In the genomic region with DNA sequence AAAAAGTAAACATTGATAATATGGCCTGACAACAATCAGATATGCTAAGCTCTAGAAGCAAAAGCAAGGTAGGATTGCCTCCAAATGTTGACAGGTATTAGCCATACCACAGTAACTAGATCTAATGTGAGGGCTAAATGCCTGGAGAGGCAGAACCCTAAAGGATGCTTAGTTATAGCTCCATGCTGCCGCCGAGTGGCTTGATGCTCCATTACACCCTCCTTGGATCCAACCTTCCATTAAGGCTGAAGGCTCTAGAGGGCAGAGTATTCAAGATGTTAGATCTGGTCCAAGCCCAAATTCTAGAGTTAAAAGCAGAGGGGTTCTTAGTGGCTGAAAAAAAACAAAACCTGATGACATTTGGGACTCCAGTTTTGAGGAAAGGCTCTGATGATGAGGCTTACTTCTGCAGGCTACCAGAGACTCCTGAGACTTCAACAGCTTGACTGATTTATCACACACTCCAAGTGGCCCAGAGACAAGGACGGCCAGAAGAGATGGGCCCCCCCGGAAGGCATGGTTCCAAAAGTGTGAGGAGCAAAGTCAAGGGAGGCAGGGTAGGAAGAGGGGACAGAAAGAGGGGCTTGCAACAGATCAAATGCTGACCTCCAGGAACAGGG, we compare ENCODE assay signal across 1 cellular context.
TF ChIP-seq lines count a peak whose summit lies in the region.

No MANE protein-coding gene starts in this region.

TF ChIP-seq in HepG2, 621 proteins besides CTCF, POLR2A, EP300 and RAD21 (continued from another document and continues in another):
- TF ChIP-seq, protein P1, sequence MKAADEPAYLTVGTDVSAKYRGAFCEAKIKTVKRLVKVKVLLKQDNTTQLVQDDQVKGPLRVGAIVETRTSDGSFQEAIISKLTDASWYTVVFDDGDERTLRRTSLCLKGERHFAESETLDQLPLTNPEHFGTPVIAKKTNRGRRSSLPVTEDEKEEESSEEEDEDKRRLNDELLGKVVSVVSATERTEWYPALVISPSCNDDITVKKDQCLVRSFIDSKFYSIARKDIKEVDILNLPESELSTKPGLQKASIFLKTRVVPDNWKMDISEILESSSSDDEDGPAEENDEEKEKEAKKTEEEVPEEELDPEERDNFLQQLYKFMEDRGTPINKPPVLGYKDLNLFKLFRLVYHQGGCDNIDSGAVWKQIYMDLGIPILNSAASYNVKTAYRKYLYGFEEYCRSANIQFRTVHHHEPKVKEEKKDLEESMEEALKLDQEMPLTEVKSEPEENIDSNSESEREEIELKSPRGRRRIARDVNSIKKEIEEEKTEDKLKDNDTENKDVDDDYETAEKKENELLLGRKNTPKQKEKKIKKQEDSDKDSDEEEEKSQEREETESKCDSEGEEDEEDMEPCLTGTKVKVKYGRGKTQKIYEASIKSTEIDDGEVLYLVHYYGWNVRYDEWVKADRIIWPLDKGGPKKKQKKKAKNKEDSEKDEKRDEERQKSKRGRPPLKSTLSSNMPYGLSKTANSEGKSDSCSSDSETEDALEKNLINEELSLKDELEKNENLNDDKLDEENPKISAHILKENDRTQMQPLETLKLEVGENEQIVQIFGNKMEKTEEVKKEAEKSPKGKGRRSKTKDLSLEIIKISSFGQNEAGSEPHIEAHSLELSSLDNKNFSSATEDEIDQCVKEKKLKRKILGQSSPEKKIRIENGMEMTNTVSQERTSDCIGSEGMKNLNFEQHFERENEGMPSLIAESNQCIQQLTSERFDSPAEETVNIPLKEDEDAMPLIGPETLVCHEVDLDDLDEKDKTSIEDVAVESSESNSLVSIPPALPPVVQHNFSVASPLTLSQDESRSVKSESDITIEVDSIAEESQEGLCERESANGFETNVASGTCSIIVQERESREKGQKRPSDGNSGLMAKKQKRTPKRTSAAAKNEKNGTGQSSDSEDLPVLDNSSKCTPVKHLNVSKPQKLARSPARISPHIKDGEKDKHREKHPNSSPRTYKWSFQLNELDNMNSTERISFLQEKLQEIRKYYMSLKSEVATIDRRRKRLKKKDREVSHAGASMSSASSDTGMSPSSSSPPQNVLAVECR (CRISPR knock-in tag; IDR thresholded peaks at IDR 0.05; ENCODE audit: borderline replicate concordance) = no peak; the same call in 1 of the 2 replicates
- TF ChIP-seq NFAT5 (CRISPR knock-in tag; IDR thresholded peaks at IDR 0.05) (no peak), ZGPAT (CRISPR knock-in tag; IDR thresholded peaks at IDR 0.05) (0 out of 2 replicates have a peak, but pooled peaks have one; percentile 12), POLR2AphosphoS5 (IDR thresholded peaks at IDR 0.05; ENCODE audit: low read depth, low read length) (no peak), HNRNPL (IDR thresholded peaks at IDR 0.05; ENCODE audit: low read depth, low read length) (no peak), THAP11 (CRISPR knock-in tag; IDR thresholded peaks at IDR 0.05) (no peak), HINFP (CRISPR knock-in tag; IDR thresholded peaks at IDR 0.05; ENCODE audit: low read depth) (no peak), ZNF207 (IDR thresholded peaks at IDR 0.05; ENCODE audit: borderline replicate concordance) (no peak), ZNF530 (CRISPR knock-in tag; IDR thresholded peaks at IDR 0.05; ENCODE audit: low read depth) (no peak), ZNF431 (CRISPR knock-in tag; IDR thresholded peaks at IDR 0.05; ENCODE audit: borderline replicate concordance, low read depth) (no peak), ZNF619 (CRISPR knock-in tag; IDR thresholded peaks at IDR 0.05) (no peak), ZNF264 (CRISPR knock-in tag; IDR thresholded peaks at IDR 0.05) (peak; percentile 62; the same call in 1 of the 2 replicates), ASH2L (IDR thresholded peaks at IDR 0.05; ENCODE audit: insufficient read length, low read depth, low read length) (no peak), IRX3 (CRISPR knock-in tag; IDR thresholded peaks at IDR 0.05; ENCODE audit: borderline replicate concordance, low read depth) (no peak), ZNF235 (CRISPR knock-in tag; IDR thresholded peaks at IDR 0.05; ENCODE audit: borderline replicate concordance) (no peak), TOE1 (CRISPR knock-in tag; IDR thresholded peaks at IDR 0.05) (no peak), JARID2 (CRISPR knock-in tag; IDR thresholded peaks at IDR 0.05; ENCODE audit: insufficient replicate concordance) (no peak), RFX5 (IDR thresholded peaks at IDR 0.05; ENCODE audit: low read depth, low read length) (no peak), RXRB (CRISPR knock-in tag; IDR thresholded peaks at IDR 0.05; ENCODE audit: borderline replicate concordance) (peak; percentile 39; the same call in 1 of the 2 replicates), HNF4A (CRISPR knock-in tag; IDR thresholded peaks at IDR 0.05) (peak; percentile 6; the same call in 1 of the 2 replicates), ZNF644 (CRISPR knock-in tag; IDR thresholded peaks at IDR 0.05; ENCODE audit: low read depth) (no peak), ZNF17 (CRISPR knock-in tag; IDR thresholded peaks at IDR 0.05) (no peak), SRF (IDR thresholded peaks at IDR 0.05; ENCODE audit: low read depth, low read length) (no peak), ZNF382 (CRISPR knock-in tag; IDR thresholded peaks at IDR 0.05; ENCODE audit: borderline replicate concordance) (no peak), ZNF672 (CRISPR knock-in tag; IDR thresholded peaks at IDR 0.05) (no peak), JDP2 (CRISPR knock-in tag; IDR thresholded peaks at IDR 0.05; ENCODE audit: borderline replicate concordance) (no peak), NFRKB (IDR thresholded peaks at IDR 0.05) (no peak), HMGA1 (CRISPR knock-in tag; conservative IDR thresholded peaks at IDR 0.05) (no peak), GABPB1 (CRISPR knock-in tag; IDR thresholded peaks at IDR 0.05) (no peak), ZNF577 (CRISPR knock-in tag; IDR thresholded peaks at IDR 0.05; ENCODE audit: borderline replicate concordance, low read depth) (no peak), SETDB1 (CRISPR knock-in tag; IDR thresholded peaks at IDR 0.05; ENCODE audit: borderline replicate concordance) (no peak), ELF1 (CRISPR knock-in tag; IDR thresholded peaks at IDR 0.05) (no peak), ZNF772 (CRISPR knock-in tag; IDR thresholded peaks at IDR 0.05) (no peak), ZFAT (CRISPR knock-in tag; conservative IDR thresholded peaks at IDR 0.05) (no peak), MXD3 (CRISPR knock-in tag; IDR thresholded peaks at IDR 0.05) (no peak), RCOR2 (CRISPR knock-in tag; IDR thresholded peaks at IDR 0.05) (no peak), ZFP36L2 (CRISPR knock-in tag; IDR thresholded peaks at IDR 0.05) (no peak), TCF12 (IDR thresholded peaks at IDR 0.05) (no peak), TCF12 (CRISPR knock-in tag; IDR thresholded peaks at IDR 0.05) (no peak), NR3C1 (CRISPR knock-in tag; IDR thresholded peaks at IDR 0.05) (no peak), NFIC (IDR thresholded peaks at IDR 0.05; ENCODE audit: low read length) (no peak; the same call in 1 of the 2 replicates), ZNF512B (CRISPR knock-in tag; IDR thresholded peaks at IDR 0.05; ENCODE audit: borderline replicate concordance) (no peak)
- TF ChIP-seq, protein P2, sequence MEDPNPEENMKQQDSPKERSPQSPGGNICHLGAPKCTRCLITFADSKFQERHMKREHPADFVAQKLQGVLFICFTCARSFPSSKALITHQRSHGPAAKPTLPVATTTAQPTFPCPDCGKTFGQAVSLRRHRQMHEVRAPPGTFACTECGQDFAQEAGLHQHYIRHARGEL (CRISPR knock-in tag; IDR thresholded peaks at IDR 0.05) = no peak
- TF ChIP-seq, protein P3, sequence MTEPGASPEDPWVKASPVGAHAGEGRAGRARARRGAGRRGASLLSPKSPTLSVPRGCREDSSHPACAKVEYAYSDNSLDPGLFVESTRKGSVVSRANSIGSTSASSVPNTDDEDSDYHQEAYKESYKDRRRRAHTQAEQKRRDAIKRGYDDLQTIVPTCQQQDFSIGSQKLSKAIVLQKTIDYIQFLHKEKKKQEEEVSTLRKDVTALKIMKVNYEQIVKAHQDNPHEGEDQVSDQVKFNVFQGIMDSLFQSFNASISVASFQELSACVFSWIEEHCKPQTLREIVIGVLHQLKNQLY (CRISPR knock-in tag; IDR thresholded peaks at IDR 0.05) = no peak
- TF ChIP-seq, protein P4, sequence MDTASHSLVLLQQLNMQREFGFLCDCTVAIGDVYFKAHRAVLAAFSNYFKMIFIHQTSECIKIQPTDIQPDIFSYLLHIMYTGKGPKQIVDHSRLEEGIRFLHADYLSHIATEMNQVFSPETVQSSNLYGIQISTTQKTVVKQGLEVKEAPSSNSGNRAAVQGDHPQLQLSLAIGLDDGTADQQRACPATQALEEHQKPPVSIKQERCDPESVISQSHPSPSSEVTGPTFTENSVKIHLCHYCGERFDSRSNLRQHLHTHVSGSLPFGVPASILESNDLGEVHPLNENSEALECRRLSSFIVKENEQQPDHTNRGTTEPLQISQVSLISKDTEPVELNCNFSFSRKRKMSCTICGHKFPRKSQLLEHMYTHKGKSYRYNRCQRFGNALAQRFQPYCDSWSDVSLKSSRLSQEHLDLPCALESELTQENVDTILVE (CRISPR knock-in tag; IDR thresholded peaks at IDR 0.05) = no peak
